ENCODE assay signal across 20 cellular contexts in genomic region chr14:55383039-55383438, GRCh38. TPM values are rescaled to one million over a fixed set of nuclear protein-coding genes. Genes with fewer than 3 reads are reported as not detected.
A peak's percentile ranks its signal among the peaks of the same experiment; 100 is the strongest.
DNase-seq lines count a peak whose midpoint lies in the region; ATAC-seq and TF ChIP-seq lines count a peak whose summit lies in the region.
"Had no signal": no experiment of that assay in that cellular context is flagged by ENCODE, and none has a peak within 500 bp of the region (broad histone marks: within the 10 kb centered on the region; RNA-seq: fewer than 3 reads in every experiment).

No MANE protein-coding gene starts in this region.

- H3K27me3 ChIP-seq in thyroid gland (no peaks in the 10 kb centered on the region), PC-9 (ENCODE audit: insufficient read depth, low read depth) (no peaks in the 10 kb centered on the region)

- H3K4me1 Mint-ChIP-seq in activated naive CD4-positive, alpha-beta T cell treated with anti-CD3 and anti-CD28 coated beads for 36 hours (ENCODE audit: low read depth): peaks cover 55% of the 10 kb centered on the region

- WGBS in thyroid gland, 2 donors: 23 to 37% methylated on average over 9 of the region's 9 CpGs

- H3K4me3 ChIP-seq in thyroid gland (replicated peaks in 1 of 3) (no peak overlapping the region), PC-9 (no peak overlapping the region)

- peaks cover 35% of the 10 kb centered on the region for H3K36me3 Mint-ChIP-seq in activated naive CD4-positive, alpha-beta T cell treated with anti-CD3 and anti-CD28 coated beads for 36 hours (ENCODE audit: low read depth)
- peaks cover 11 to 21% of the 10 kb centered on the region in 2 donors for H3K36me3 Mint-ChIP-seq in activated naive CD4-positive, alpha-beta T cell treated with anti-CD3 and anti-CD28 coated beads, Interleukin-2, amount 50 U/mL, for 72 hours

- H4K20me1 ChIP-seq in PC-9 (ENCODE audit: insufficient read depth): 0 out of 2 replicates have a peak, but pooled peaks cover 4% of the 10 kb centered on the region

- DNase-seq in activated naive CD4-positive, alpha-beta T cell treated with anti-CD3 and anti-CD28 coated beads for 36 hours: no peak
- no peak for DNase-seq in activated naive CD4-positive, alpha-beta T cell treated with anti-CD3 and anti-CD28 coated beads, Interleukin-2, amount 50 U/mL, for 72 hours (ENCODE audit: low spot score in 2 of 2)
- DNase-seq in astrocyte of the hippocampus (ENCODE audit: low read depth, low spot score) (peak; percentile 62), left ventricle myocardium superior (peak; percentile 38), thyroid gland (peak; percentile 91 to 92), HT-29 (ENCODE audit: low spot score) (no peak), PC-9 (no peak)
- DNase-seq: activated CD8-positive, alpha-beta memory T cell treated with anti-CD3 and anti-CD28 coated beads for 24 hours; activated effector memory CD4-positive, alpha-beta T cell treated with anti-CD3 and anti-CD28 coated beads, Interleukin-2, amount 50 U/mL, for 16 hours; CD4-positive, CD25-positive, alpha-beta regulatory T cell; head of caudate nucleus; kidney glomerular epithelial cell; NCI-H146; NCI-H446 treated with DMSO at 0.1 percent for 48 hours had no signal

- no peak for TF ChIP-seq POLR2A in thyroid gland (IDR thresholded peaks at IDR 0.05)

- peak overlapping the region; percentile 3 for H3K27ac Mint-ChIP-seq in activated naive CD4-positive, alpha-beta T cell treated with anti-CD3 and anti-CD28 coated beads for 36 hours
- H3K27ac Mint-ChIP-seq in activated naive CD4-positive, alpha-beta T cell treated with anti-CD3 and anti-CD28 coated beads, Interleukin-2, amount 50 U/mL, for 72 hours: no peak overlapping the region

- ATAC-seq in activated naive CD4-positive, alpha-beta T cell treated with anti-CD3 and anti-CD28 coated beads, Interleukin-2, amount 50 U/mL, for 72 hours: no peak
- peak; percentile 88 for ATAC-seq in left ventricle myocardium superior
- no peak for ATAC-seq in GM21717 (IDR thresholded peaks at IDR 0.05; ENCODE audit: unreplicated experiment)

- H3K36me3 ChIP-seq in thyroid gland: peaks cover 18 to 22% of the 10 kb centered on the region in 2 donors
- peaks cover 7% of the 10 kb centered on the region; the same call in 1 of the 2 replicates for H3K36me3 ChIP-seq in PC-9 (ENCODE audit: low read depth)

- no peak overlapping the region for H2AFZ ChIP-seq in PC-9

- H3F3A ChIP-seq in PC-9 (ENCODE audit: insufficient read depth, low read depth): peaks cover 14% of the 10 kb centered on the region; the same call in 1 of the 2 replicates

- H3K27ac ChIP-seq in thyroid gland (peak overlapping the region; percentile 73 to 92 (median 79)), PC-9 (no peak overlapping the region)
- H3K27ac ChIP-seq: VCaP had no signal

- intact Hi-C loops in activated naive CD4-positive, alpha-beta T cell treated with anti-CD3 and anti-CD28 coated beads for 36 hours (cut with micrococcal nuclease): no loop called here
- intact Hi-C loops in left ventricle myocardium superior (cut with micrococcal nuclease) (no loop called here), thyroid gland (cut with DNase I) (no loop called here), PC-9 (cut with micrococcal nuclease; ENCODE audit: unreplicated experiment) (no loop called here)

- no peaks in the 10 kb centered on the region for H3K79me2 ChIP-seq in PC-9 (ENCODE audit: low read depth)

- H3K9me2 ChIP-seq in PC-9 (ENCODE audit: insufficient read depth): no peaks in the 10 kb centered on the region

- no peaks in the 10 kb centered on the region for H3K9me3 ChIP-seq in thyroid gland
- H3K9me3 ChIP-seq in PC-9 (ENCODE audit: insufficient read depth, low read depth): no peaks in the 10 kb centered on the region

- TF ChIP-seq CTCF in thyroid gland (IDR thresholded peaks at IDR 0.05): peak in 1 of 6 experiments; percentile 7
- no peak for TF ChIP-seq CTCF in PC-9 (conservative IDR thresholded peaks at IDR 0.05)

- BruUV-seq in PC-9 (replicated peaks; lab: Mats Ljungman, UMichigan): no TSS peak

- CTCF ChIA-PET in activated naive CD4-positive, alpha-beta T cell treated with anti-CD3 and anti-CD28 coated beads for 36 hours (lab: Charles Lee): interaction anchor here (0.6 to 1.4 kb wide), 2 partner anchors 10 to 111 kb away, joined by 4 to 5 read pairs; no protein-coding TSS in a partner anchor
- CTCF ChIA-PET in PC-9 (lab: Charles Lee): no interaction called here

- H3K9me3 Mint-ChIP-seq in activated naive CD4-positive, alpha-beta T cell treated with anti-CD3 and anti-CD28 coated beads for 36 hours: no peaks in the 10 kb centered on the region
- H3K9me3 Mint-ChIP-seq in activated naive CD4-positive, alpha-beta T cell treated with anti-CD3 and anti-CD28 coated beads, Interleukin-2, amount 50 U/mL, for 72 hours: peaks cover 0 to 5% of the 10 kb centered on the region in 2 donors
- H3K9me3 Mint-ChIP-seq: CD4-positive, CD25-positive, alpha-beta regulatory T cell; central memory CD8-positive, alpha-beta T cell had no signal

- H3K4me1 ChIP-seq in thyroid gland (peaks cover 27 to 35% of the 10 kb centered on the region in 2 donors), PC-9 (replicated peaks; ENCODE audit: insufficient read depth) (0 out of 2 replicates have a peak, but pooled peaks cover 13% of the 10 kb centered on the region)

- H3K4me3 Mint-ChIP-seq in activated naive CD4-positive, alpha-beta T cell treated with anti-CD3 and anti-CD28 coated beads for 36 hours: no peak overlapping the region
- H3K4me3 Mint-ChIP-seq: CD4-positive, CD25-positive, alpha-beta regulatory T cell; central memory CD8-positive, alpha-beta T cell had no signal

- POLR2A ChIA-PET in PC-9 (lab: Charles Lee; ENCODE audit: unreplicated experiment): interaction anchor here (0.9 kb wide), 1 partner anchor 49 kb away, joined by 8 read pairs; no protein-coding TSS in a partner anchor

- no peaks in the 10 kb centered on the region for H3K27me3 Mint-ChIP-seq in activated naive CD4-positive, alpha-beta T cell treated with anti-CD3 and anti-CD28 coated beads for 36 hours (ENCODE audit: low read depth)
- H3K27me3 Mint-ChIP-seq: CD4-positive, CD25-positive, alpha-beta regulatory T cell; central memory CD8-positive, alpha-beta T cell had no signal

- H3K4me2 ChIP-seq in PC-9: no peak overlapping the region

RNA-seq across cellular contexts. Expression of gene ATG14, which starts 28.6 kb away (rescaled TPM):
- total RNA-seq in activated naive CD4-positive, alpha-beta T cell treated with anti-CD3 and anti-CD28 coated beads for 36 hours: 1 to 10 TPM; 4.6 to 4.9 TPM
- 1 to 10 TPM; 7.4 to 8.3 TPM for total RNA-seq in activated naive CD4-positive, alpha-beta T cell treated with anti-CD3 and anti-CD28 coated beads, Interleukin-2, amount 50 U/mL, for 72 hours
- total RNA-seq in left ventricle myocardium superior: 17.3 TPM
- 10 to 100 TPM; 13.3 to 22.2 (median 19.1) TPM for total RNA-seq in thyroid gland
- 3.1 and 3.5 TPM in 2 replicates for total RNA-seq in HT-29 (2014; rRNA removed; shearing (Covaris generic))
- 13.6 and 14.6 TPM in 2 replicates for total RNA-seq in PC-9 (2021)

RNA-seq across cellular contexts. Expression of gene TBPL2, which starts 57.4 kb away (rescaled TPM):
- total RNA-seq in activated naive CD4-positive, alpha-beta T cell treated with anti-CD3 and anti-CD28 coated beads for 36 hours: not detected
- total RNA-seq in activated naive CD4-positive, alpha-beta T cell treated with anti-CD3 and anti-CD28 coated beads, Interleukin-2, amount 50 U/mL, for 72 hours: not detected
- total RNA-seq in left ventricle myocardium superior (not detected), thyroid gland (not detected), PC-9 (2021) (not detected in 2 replicates)
- total RNA-seq in HT-29 (2014; rRNA removed; shearing (Covaris generic)): not detected in 2 replicates
- total RNA-seq: A673; CD4-positive, CD25-positive, alpha-beta regulatory T cell; endothelial cell of umbilical vein; temporal lobe had no signal

Comparison
In these comparisons a context has a peak if more than half of its experiments do, and no peak if none do; other contexts are left out.
1. DNase-seq: peak in astrocyte of the hippocampus (single experiment), left ventricle myocardium superior (single experiment) and thyroid gland (2 of 2); none in activated naive CD4-positive, alpha-beta T cell treated with anti-CD3 and anti-CD28 coated beads for 36 hours (single experiment), activated naive CD4-positive, alpha-beta T cell treated with anti-CD3 and anti-CD28 coated beads, Interleukin-2, amount 50 U/mL, for 72 hours (0 of 2), HT-29 (single experiment) and PC-9 (0 of 2).